ENCODE assay signal across 18 cellular contexts in genomic region chr22:47392729-47393128, GRCh38.
DNase-seq lines count a peak whose midpoint lies in the region; ATAC-seq and TF ChIP-seq lines count a peak whose summit lies in the region.
"Had no signal": no experiment of that assay in that cellular context is flagged by ENCODE, and none has a peak within 500 bp of the region (broad histone marks: within the 10 kb centered on the region; RNA-seq: fewer than 3 reads in every experiment).

No MANE protein-coding gene starts in this region.

- H3K27ac ChIP-seq in heart right ventricle (no peak overlapping the region), spleen (no peak overlapping the region)
- H3K27ac ChIP-seq in naive thymus-derived CD4-positive, alpha-beta T cell (ENCODE audit: low read depth, low read length) = no peak overlapping the region
- H3K27ac ChIP-seq: 22Rv1, A549, BLaER1 had no signal

- POLR2A ChIA-PET in naive thymus-derived CD4-positive, alpha-beta T cell (lab: Charles Lee) = no interaction called here

- WGBS in heart right ventricle, 2 donors = 81 to 90% methylated on average over 8 of the region's 8 CpGs
- 67 to 97% (median 88%) methylated on average over 1 to 8 of the region's 8 CpGs for WGBS in spleen, 5 donors

- H3K9me3 Mint-ChIP-seq in chondrocyte (ENCODE audit: low read depth) = no peaks in the 10 kb centered on the region
- no peaks in the 10 kb centered on the region for H3K9me3 Mint-ChIP-seq in naive thymus-derived CD4-positive, alpha-beta T cell
- H3K9me3 Mint-ChIP-seq: CD8-positive, alpha-beta T cell; IgD-negative memory B cell had no signal

- H3K36me3 ChIP-seq in heart right ventricle (no peaks in the 10 kb centered on the region), spleen (no peaks in the 10 kb centered on the region)
- no peaks in the 10 kb centered on the region for H3K36me3 ChIP-seq in naive thymus-derived CD4-positive, alpha-beta T cell (ENCODE audit: control insufficient read depth in 2 of 3, insufficient read depth in 3 of 3, low read length in 3 of 3)
- H3K36me3 ChIP-seq: BLaER1 had no signal

- no peaks in the 10 kb centered on the region for H3K27me3 Mint-ChIP-seq in chondrocyte (ENCODE audit: low read depth)
- H3K27me3 Mint-ChIP-seq in naive thymus-derived CD4-positive, alpha-beta T cell = peaks cover 0 to 7% (median 0%) of the 10 kb centered on the region in 5 donors
- H3K27me3 Mint-ChIP-seq: IgD-negative memory B cell had no signal

- no peak overlapping the region for H3K27ac Mint-ChIP-seq in chondrocyte (ENCODE audit: unreplicated experiment)
- H3K27ac Mint-ChIP-seq in naive thymus-derived CD4-positive, alpha-beta T cell = no peak overlapping the region
- H3K27ac Mint-ChIP-seq: CD8-positive, alpha-beta T cell; GM23338 had no signal

- CTCF ChIA-PET in naive thymus-derived CD4-positive, alpha-beta T cell (lab: Charles Lee) = no interaction called here

- ATAC-seq in Right ventricle myocardium inferior (no peak), heart right ventricle (no peak)
- peak; percentile 8 for ATAC-seq in naive thymus-derived CD4-positive, alpha-beta T cell
- ATAC-seq: A549; CD8-positive, alpha-beta T cell; GM23338 had no signal

- H3K4me3 ChIP-seq in heart right ventricle (no peak overlapping the region), spleen (no peak overlapping the region)
- H3K4me3 ChIP-seq in naive thymus-derived CD4-positive, alpha-beta T cell (ENCODE audit: low read length) = no peak overlapping the region
- H3K4me3 ChIP-seq: A549, BLaER1, GM23338 had no signal

- peaks cover 0 to 7% (median 3%) of the 10 kb centered on the region in 7 donors for H3K27me3 ChIP-seq in heart right ventricle
- no peaks in the 10 kb centered on the region for H3K27me3 ChIP-seq in naive thymus-derived CD4-positive, alpha-beta T cell (ENCODE audit: control insufficient read depth in 2 of 2, insufficient read depth in 2 of 2, low read length in 2 of 2)
- H3K27me3 ChIP-seq in spleen (replicated peaks in 1 of 7) = peaks cover 0 to 3% (median 0%) of the 10 kb centered on the region in 7 donors
- H3K27me3 ChIP-seq: BLaER1 had no signal

- peaks cover 1% of the 10 kb centered on the region for H3K36me3 Mint-ChIP-seq in chondrocyte (ENCODE audit: low read depth)
- no peaks in the 10 kb centered on the region for H3K36me3 Mint-ChIP-seq in naive thymus-derived CD4-positive, alpha-beta T cell
- H3K36me3 Mint-ChIP-seq: CD8-positive, alpha-beta T cell; IgD-negative memory B cell had no signal

- intact Hi-C loops in Right ventricle myocardium inferior (cut with DNase I) = no loop called here
- intact Hi-C loops in heart right ventricle (cut with DNase I) = no loop called here
- intact Hi-C loops in naive thymus-derived CD4-positive, alpha-beta T cell (cut with micrococcal nuclease) = no loop called here
- intact Hi-C loops in spleen (cut with DNase I; ENCODE audit: low total_unique reads) = no loop called here

- no peak overlapping the region for H3K4me3 Mint-ChIP-seq in chondrocyte (ENCODE audit: unreplicated experiment)
- H3K4me3 Mint-ChIP-seq in naive thymus-derived CD4-positive, alpha-beta T cell = no peak overlapping the region
- H3K4me3 Mint-ChIP-seq: CD8-positive, alpha-beta T cell; GM23338; IgD-negative memory B cell had no signal

- no peak for TF ChIP-seq CTCF in heart right ventricle (IDR thresholded peaks at IDR 0.05)
- TF ChIP-seq CTCF in chondrocyte (IDR thresholded peaks at IDR 0.05) = no peak
- no peak for TF ChIP-seq CTCF in spleen (IDR thresholded peaks at IDR 0.05 in 8 of 11, conservative IDR thresholded peaks at IDR 0.05 in 3 of 11)

- no peak for TF ChIP-seq POLR2A in spleen (IDR thresholded peaks at IDR 0.05)

- DNase-seq in Right ventricle myocardium inferior (ENCODE audit: missing footprints) = peak; percentile 56
- no peak for DNase-seq in heart right ventricle
- DNase-seq in chondrocyte (ENCODE audit: low spot score) = peak; percentile 68
- no peak for DNase-seq in naive thymus-derived CD4-positive, alpha-beta T cell
- peak; percentile 67 for DNase-seq in spleen
- DNase-seq in hippocampal formation (lab: John Stamatoyannopoulos, UW) = no peak
- no peak for DNase-seq in stimulated activated CD8-positive, alpha-beta memory T cell treated with anti-CD3 and anti-CD28 coated beads, Interleukin-4, amount 100 ng/mL, for 48 hours
- DNase-seq in HPDE6-E6E7 (ENCODE audit: extremely low spot score) = no peak
- DNase-seq: Calu3; CD8-positive, alpha-beta T cell; DMS79 treated with DMSO at 0.1 percent for 48 hours; GF-D8; HCEC 1CT had no signal

- no peaks in the 10 kb centered on the region for H3K9me3 ChIP-seq in heart right ventricle
- H3K9me3 ChIP-seq in naive thymus-derived CD4-positive, alpha-beta T cell (ENCODE audit: control insufficient read depth in 2 of 3, low read length in 3 of 3) = no peaks in the 10 kb centered on the region
- no peaks in the 10 kb centered on the region for H3K9me3 ChIP-seq in spleen
- H3K9me3 ChIP-seq: A549, BLaER1 had no signal

- H3K4me1 Mint-ChIP-seq in chondrocyte (ENCODE audit: low read depth) = no peaks in the 10 kb centered on the region
- no peaks in the 10 kb centered on the region for H3K4me1 Mint-ChIP-seq in naive thymus-derived CD4-positive, alpha-beta T cell
- H3K4me1 Mint-ChIP-seq: GM23338, IgD-negative memory B cell had no signal

- H3K4me1 ChIP-seq in heart right ventricle = no peaks in the 10 kb centered on the region
- no peaks in the 10 kb centered on the region for H3K4me1 ChIP-seq in naive thymus-derived CD4-positive, alpha-beta T cell (ENCODE audit: control insufficient read depth in 2 of 2, insufficient read depth in 2 of 2, low read length in 2 of 2)
- H3K4me1 ChIP-seq in spleen = no peaks in the 10 kb centered on the region
- H3K4me1 ChIP-seq: A549 had no signal

Comparison
In these comparisons a context has a peak if more than half of its experiments do, and no peak if none do; other contexts are left out.
1. DNase-seq: peak in Right ventricle myocardium inferior (single experiment), chondrocyte (single experiment) and spleen (single experiment); none in heart right ventricle (0 of 2), naive thymus-derived CD4-positive, alpha-beta T cell (0 of 9), hippocampal formation (0 of 2), stimulated activated CD8-positive, alpha-beta memory T cell treated with anti-CD3 and anti-CD28 coated beads, Interleukin-4, amount 100 ng/mL, for 48 hours (single experiment) and HPDE6-E6E7 (single experiment).